9 cellular contexts compared by ENCODE assay signal in genomic region chr1:43382027-43382771, GRCh38. TPM values are rescaled to one million over a fixed set of nuclear protein-coding genes. Genes with fewer than 3 reads are reported as not detected.
DNase-seq lines count a peak whose midpoint lies in the region; ATAC-seq and TF ChIP-seq lines count a peak whose summit lies in the region.
"Had no signal": no experiment of that assay in that cellular context is flagged by ENCODE, and none has a peak within 500 bp of the region (broad histone marks: within the 10 kb centered on the region; RNA-seq: fewer than 3 reads in every experiment).

No MANE protein-coding gene starts in this region.

- no peak overlapping the region for H2AFZ ChIP-seq in SK-N-SH (ENCODE audit: low read depth)

- POLR2A ChIA-PET in SK-N-SH (lab: Yijun Ruan, JAX) = interaction anchor here (0.9 to 1.0 kb wide), 2 partner anchors 14 to 18 kb away, joined by 3 read pairs; no protein-coding TSS in a partner anchor

- peaks cover 47 to 53% of the 10 kb centered on the region in 2 experiments for H3K36me3 ChIP-seq in SK-N-SH (replicated peaks in 1 of 2; ENCODE audit: control insufficient read depth in 1 of 2, insufficient read depth in 2 of 2, low read length in 1 of 2)

- H3K4me1 ChIP-seq in SK-N-SH (ENCODE audit: control insufficient read depth in 1 of 2, insufficient read depth in 2 of 2, low read depth in 1 of 2, low read length in 1 of 2) = no peaks in the 10 kb centered on the region

- no peaks in the 10 kb centered on the region for H4K20me1 ChIP-seq in SK-N-SH (ENCODE audit: insufficient read depth)

- CTCF ChIA-PET in SK-N-SH (lab: Yijun Ruan, JAX) = interaction anchor here (1.0 to 2.7 kb wide), 4 partner anchors 24 to 155 kb away, joined by 3 to 17 read pairs (median 4); no protein-coding TSS in a partner anchor

- peaks cover 9% of the 10 kb centered on the region for H3K79me2 ChIP-seq in SK-N-SH (ENCODE audit: insufficient read depth)

- no peak overlapping the region for H3K4me3 ChIP-seq in SK-N-SH (ENCODE audit: low read depth in 2 of 2, low read length in 1 of 2)

- H3K27me3 ChIP-seq in SK-N-SH (ENCODE audit: insufficient read depth) = no peaks in the 10 kb centered on the region
- no peaks in the 10 kb centered on the region for H3K27me3 ChIP-seq in layer of hippocampus (ENCODE audit: control insufficient read depth, insufficient read depth, low read length)

- TF ChIP-seq EP300 in SK-N-SH (IDR thresholded peaks at IDR 0.05; ENCODE audit: borderline replicate concordance in 1 of 2, low read depth in 1 of 2, low read length in 1 of 2) = no peak

- H3K27ac ChIP-seq in SK-N-SH (ENCODE audit: low read depth in 2 of 2, low read length in 1 of 2) (no peak overlapping the region), layer of hippocampus (ENCODE audit: low read depth, low read length) (peak overlapping the region; percentile 94), temporal lobe (ENCODE audit: low read depth, low read length) (peak overlapping the region; percentile 100)

- DNase-seq in SK-N-SH (no peak), NCI-H2029 (lab: John Stamatoyannopoulos, UW) (no peak), AML-193 (lab: John Stamatoyannopoulos, UW) (no peak)
- DNase-seq: Karpas-422; kidney glomerular epithelial cell; stimulated activated CD4-positive, alpha-beta T cell treated with anti-CD3 and anti-CD28 coated beads, Interleukin-12 subunit alpha, Interleukin-12 subunit beta, amount 100 ng/mL, for 4 hours had no signal

- H3F3A ChIP-seq in SK-N-SH (replicated peaks; ENCODE audit: insufficient read depth) = no peaks in the 10 kb centered on the region

- ATAC-seq in SK-N-SH treated with all-trans-retinoic acid at 6 μM for 48 hours = peak; percentile 20; the same call in 2 of the 3 replicates

- no peaks in the 10 kb centered on the region for H3K9me2 ChIP-seq in SK-N-SH

- no peak for TF ChIP-seq CTCF in SK-N-SH (IDR thresholded peaks at IDR 0.05)

- H3K9ac ChIP-seq in SK-N-SH = no peak overlapping the region

- TF ChIP-seq RAD21 in SK-N-SH (IDR thresholded peaks at IDR 0.05; ENCODE audit: low read length) = no peak

- WGBS in SK-N-SH (ENCODE audit: low lambda C conversion rate) = 89% methylated on average over 6 of the region's 6 CpGs

- no peak overlapping the region for H3K4me2 ChIP-seq in SK-N-SH

- H3K9me3 ChIP-seq in SK-N-SH = no peaks in the 10 kb centered on the region

TF ChIP-seq in SK-N-SH treated with all-trans-retinoic acid at 6 μM for 48 hours, 23 proteins besides CTCF, POLR2A, EP300 and RAD21:
- TF ChIP-seq ESRRG (CRISPR knock-in tag; IDR thresholded peaks at IDR 0.05) (no peak), TCF4 (CRISPR knock-in tag; IDR thresholded peaks at IDR 0.05; ENCODE audit: borderline replicate concordance) (no peak), GLIS3 (CRISPR knock-in tag; IDR thresholded peaks at IDR 0.05) (no peak), ZNF70 (CRISPR knock-in tag; IDR thresholded peaks at IDR 0.05) (no peak), ISL1 (CRISPR knock-in tag; IDR thresholded peaks at IDR 0.05) (no peak), CREB5 (CRISPR knock-in tag; IDR thresholded peaks at IDR 0.05; ENCODE audit: low read depth) (no peak), PPARA (CRISPR knock-in tag; IDR thresholded peaks at IDR 0.05; ENCODE audit: borderline replicate concordance) (no peak), ZNF565 (CRISPR knock-in tag; conservative IDR thresholded peaks at IDR 0.05; ENCODE audit: low read depth) (no peak)
- TF ChIP-seq, protein P1, sequence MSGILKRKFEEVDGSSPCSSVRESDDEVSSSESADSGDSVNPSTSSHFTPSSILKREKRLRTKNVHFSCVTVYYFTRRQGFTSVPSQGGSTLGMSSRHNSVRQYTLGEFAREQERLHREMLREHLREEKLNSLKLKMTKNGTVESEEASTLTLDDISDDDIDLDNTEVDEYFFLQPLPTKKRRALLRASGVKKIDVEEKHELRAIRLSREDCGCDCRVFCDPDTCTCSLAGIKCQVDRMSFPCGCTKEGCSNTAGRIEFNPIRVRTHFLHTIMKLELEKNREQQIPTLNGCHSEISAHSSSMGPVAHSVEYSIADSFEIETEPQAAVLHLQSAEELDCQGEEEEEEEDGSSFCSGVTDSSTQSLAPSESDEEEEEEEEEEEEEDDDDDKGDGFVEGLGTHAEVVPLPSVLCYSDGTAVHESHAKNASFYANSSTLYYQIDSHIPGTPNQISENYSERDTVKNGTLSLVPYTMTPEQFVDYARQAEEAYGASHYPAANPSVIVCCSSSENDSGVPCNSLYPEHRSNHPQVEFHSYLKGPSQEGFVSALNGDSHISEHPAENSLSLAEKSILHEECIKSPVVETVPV (CRISPR knock-in tag; IDR thresholded peaks at IDR 0.05) = no peak

TF ChIP-seq in SK-N-SH, 30 proteins besides CTCF, POLR2A, EP300 and RAD21:
- TF ChIP-seq RXRA (IDR thresholded peaks at IDR 0.05; ENCODE audit: borderline replicate concordance, low read depth) = no peak
TF ChIP-seq in SK-N-SH: peak in this region for 0.

RNA-seq across cellular contexts. Expression of gene MED8, which starts 7.4 kb away (rescaled TPM):
- 33.7 and 42.9 TPM in 2 replicates for polyA plus RNA-seq in SK-N-SH (2012; rRNA removed)
- 36.8 and 38.5 TPM in 2 replicates for polyA plus RNA-seq in SK-N-SH (2012; cell fraction: cytosol; rRNA removed)
- 38.9 and 52.9 TPM in 2 replicates for polyA plus RNA-seq in SK-N-SH (2012; cell fraction: nucleus; rRNA removed)
- 13.0 TPM for total RNA-seq in temporal lobe

RNA-seq across cellular contexts. Expression of gene SZT2, which starts 7.5 kb away (rescaled TPM):
- polyA plus RNA-seq in SK-N-SH (2012; rRNA removed) = 11.1 and 12.9 TPM in 2 replicates
- 2.8 and 4.0 TPM in 2 replicates for polyA plus RNA-seq in SK-N-SH (2012; cell fraction: cytosol; rRNA removed)
- polyA plus RNA-seq in SK-N-SH (2012; cell fraction: nucleus; rRNA removed) = 52.0 and 57.1 TPM in 2 replicates
- 16.7 TPM for total RNA-seq in temporal lobe

RNA-seq across cellular contexts. Expression of gene ELOVL1, which starts 14.4 kb away (rescaled TPM):
- 127 and 182 TPM in 2 replicates for polyA plus RNA-seq in SK-N-SH (2012; rRNA removed)
- 90.5 and 113 TPM in 2 replicates for polyA plus RNA-seq in SK-N-SH (2012; cell fraction: cytosol; rRNA removed)
- 75.9 and 117 TPM in 2 replicates for polyA plus RNA-seq in SK-N-SH (2012; cell fraction: nucleus; rRNA removed)
- total RNA-seq in temporal lobe = 5.7 TPM

RNA-seq across cellular contexts. Expression of gene CDC20, which starts 23.4 kb away (rescaled TPM):
- polyA plus RNA-seq in SK-N-SH (2012; rRNA removed) = 56.1 and 82.7 TPM in 2 replicates
- polyA plus RNA-seq in SK-N-SH (2012; cell fraction: cytosol; rRNA removed) = 36.0 and 52.4 TPM in 2 replicates
- polyA plus RNA-seq in SK-N-SH (2012; cell fraction: nucleus; rRNA removed) = 56.6 and 58.4 TPM in 2 replicates
- total RNA-seq in temporal lobe = 2.7 TPM

RNA-seq across cellular contexts. Expression of gene MPL, which starts 44.6 kb away (rescaled TPM):
- polyA plus RNA-seq in SK-N-SH (2012; rRNA removed) = not detected in 2 replicates
- polyA plus RNA-seq in SK-N-SH (2012; cell fraction: cytosol; rRNA removed) = not detected in 2 replicates
- polyA plus RNA-seq in SK-N-SH (2012; cell fraction: nucleus; rRNA removed) = not detected in 2 replicates
- total RNA-seq in temporal lobe = not detected

Comparison
In these comparisons a context has a peak if more than half of its experiments do, and no peak if none do; other contexts are left out.
1. H3K27ac ChIP-seq: peak in layer of hippocampus (single experiment) and temporal lobe (single experiment); none in SK-N-SH (0 of 2).